In genomic region chr6:150260931-150261330, GRCh38 we compare ENCODE assay signal across 29 cellular contexts.
"Had no signal": no experiment of that assay in that cellular context is flagged by ENCODE, and none has a peak within 500 bp of the region (broad histone marks: within the 10 kb centered on the region; RNA-seq: fewer than 3 reads in every experiment).

No MANE protein-coding gene starts in this region.

- H3K4me1 Mint-ChIP-seq: stimulated activated memory B cell treated with anti-CD40 and anti-IgM and Interleukin-4, amounts not matched to agents 10 μg/mL and 1 μg/mL and 100 μg/mL, for 72 hours; stimulated activated naive B cell treated with anti-CD40 and anti-IgM and Interleukin-4, amounts not matched to agents 10 μg/mL and 1 μg/mL and 100 μg/mL, for 72 hours had no signal

- H3K9me3 Mint-ChIP-seq: stimulated activated effector memory CD8-positive, alpha-beta T cell treated with anti-CD3 and anti-CD28 coated beads, Interleukin-12 subunit alpha, Interleukin-12 subunit beta, amount 100 ng/mL, for 72 hours; stimulated activated memory B cell treated with anti-CD40 and anti-IgM and Interleukin-4, amounts not matched to agents 10 μg/mL and 1 μg/mL and 100 μg/mL, for 72 hours; stimulated activated naive B cell treated with anti-CD40 and anti-IgM and Interleukin-4, amounts not matched to agents 10 μg/mL and 1 μg/mL and 100 μg/mL, for 72 hours; stimulated activated naive CD8-positive, alpha-beta T cell treated with anti-CD3 and anti-CD28 coated beads, Interleukin-15, amount 100 ng/mL, for 72 hours; stimulated activated naive CD8-positive, alpha-beta T cell treated with anti-CD3 and anti-CD28 coated beads, Interleukin-15, Interleukin-2, amounts not matched to agents 100 ng/mL and 50 ng/mL, for 24 hours had no signal

- H3K27me3 Mint-ChIP-seq: type B pancreatic cell had no signal

- FAIRE-seq: urothelium cell line had no signal

- H3K4me3 Mint-ChIP-seq: stimulated activated effector memory CD8-positive, alpha-beta T cell treated with anti-CD3 and anti-CD28 coated beads, Interleukin-12 subunit alpha, Interleukin-12 subunit beta, amount 100 ng/mL, for 72 hours; stimulated activated memory B cell treated with anti-CD40 and anti-IgM and Interleukin-4, amounts not matched to agents 10 μg/mL and 1 μg/mL and 100 μg/mL, for 72 hours; stimulated activated naive B cell treated with anti-CD40 and anti-IgM and Interleukin-4, amounts not matched to agents 10 μg/mL and 1 μg/mL and 100 μg/mL, for 72 hours; stimulated activated naive CD8-positive, alpha-beta T cell treated with anti-CD3 and anti-CD28 coated beads, Interleukin-15, amount 100 ng/mL, for 72 hours; stimulated activated naive CD8-positive, alpha-beta T cell treated with anti-CD3 and anti-CD28 coated beads, Interleukin-15, Interleukin-2, amounts not matched to agents 100 ng/mL and 50 ng/mL, for 24 hours; type B pancreatic cell had no signal

- H3K36me3 Mint-ChIP-seq: stimulated activated effector memory CD8-positive, alpha-beta T cell treated with anti-CD3 and anti-CD28 coated beads, Interleukin-12 subunit alpha, Interleukin-12 subunit beta, amount 100 ng/mL, for 72 hours; stimulated activated memory B cell treated with anti-CD40 and anti-IgM and Interleukin-4, amounts not matched to agents 10 μg/mL and 1 μg/mL and 100 μg/mL, for 72 hours; stimulated activated naive B cell treated with anti-CD40 and anti-IgM and Interleukin-4, amounts not matched to agents 10 μg/mL and 1 μg/mL and 100 μg/mL, for 72 hours had no signal

- H3K27ac ChIP-seq: stomach, suprapubic skin, testis, thoracic aorta, thyroid gland, tibial artery, tibial nerve, transverse colon, upper lobe of left lung, upper lobe of right lung, uterus, vagina had no signal

- H3K36me3 ChIP-seq: stomach, suprapubic skin, thoracic aorta, thyroid gland, tibial artery, tibial nerve, transverse colon, upper lobe of left lung, upper lobe of right lung, uterus, vagina had no signal

- H3K27ac Mint-ChIP-seq: stimulated activated effector memory CD8-positive, alpha-beta T cell treated with anti-CD3 and anti-CD28 coated beads, Interleukin-12 subunit alpha, Interleukin-12 subunit beta, amount 100 ng/mL, for 72 hours; stimulated activated memory B cell treated with anti-CD40 and anti-IgM and Interleukin-4, amounts not matched to agents 10 μg/mL and 1 μg/mL and 100 μg/mL, for 72 hours; stimulated activated naive B cell treated with anti-CD40 and anti-IgM and Interleukin-4, amounts not matched to agents 10 μg/mL and 1 μg/mL and 100 μg/mL, for 72 hours; stimulated activated naive CD8-positive, alpha-beta T cell treated with anti-CD3 and anti-CD28 coated beads, Interleukin-15, amount 100 ng/mL, for 72 hours; stimulated activated naive CD8-positive, alpha-beta T cell treated with anti-CD3 and anti-CD28 coated beads, Interleukin-15, Interleukin-2, amounts not matched to agents 100 ng/mL and 50 ng/mL, for 24 hours; type B pancreatic cell had no signal

- H3K4me3 ChIP-seq: stomach, suprapubic skin, testis, thoracic aorta, thyroid gland, tibial artery, tibial nerve, transverse colon, upper lobe of left lung, upper lobe of right lung, uterus, vagina had no signal

- H3K9me3 ChIP-seq: stomach, suprapubic skin, testis, thoracic aorta, thyroid gland, tibial artery, tibial nerve, transverse colon, upper lobe of left lung, upper lobe of right lung, uterus, vagina had no signal

- DNase-seq: stimulated activated CD4-positive, alpha-beta T cell treated with anti-CD3 and anti-CD28 coated beads, Interleukin-2, amount 100 ng/mL, for 48 hours; stimulated activated CD4-positive, alpha-beta T cell treated with anti-CD3 and anti-CD28 coated beads, Interleukin-4, amount 100 ng/mL, for 1 hour; stimulated activated CD4-positive, alpha-beta T cell treated with anti-CD3 and anti-CD28 coated beads, Interleukin-4, amount 100 ng/mL, for 24 hours; stimulated activated CD4-positive, alpha-beta T cell treated with anti-CD3 and anti-CD28 coated beads, Interleukin-4, amount 100 ng/mL, for 4 hours; stimulated activated CD8-positive, alpha-beta memory T cell treated with anti-CD3 and anti-CD28 coated beads, Interleukin-4, amount 100 ng/mL, for 48 hours; stimulated activated naive B cell treated with anti-CD40 and anti-IgM and Interleukin-4, amounts not matched to agents 10 μg/mL and 1 μg/mL and 100 μg/mL, for 72 hours; stimulated activated naive CD4-positive, alpha-beta T cell; stimulated activated naive CD4-positive, alpha-beta T cell treated with Interleukin-2 at 50 U/mL for 16 hours; stimulated activated naive CD8-positive, alpha-beta T cell treated with anti-CD3 and anti-CD28 coated beads, Interleukin-15, amount 100 ng/mL, for 72 hours; stimulated activated naive CD8-positive, alpha-beta T cell treated with anti-CD3 and anti-CD28 coated beads, Interleukin-15, Interleukin-2, amounts not matched to agents 100 U/mL and 50 U/mL, for 24 hours; stomach; substantia nigra; testis; thyroid gland; tibial artery; transverse colon; trophoblast cell; upper lobe of left lung; upper lobe of right lung; uterus had no signal

- ATAC-seq: stimulated activated effector memory CD8-positive, alpha-beta T cell treated with anti-CD3 and anti-CD28 coated beads, Interleukin-12 subunit alpha, Interleukin-12 subunit beta, amount 100 ng/mL, for 72 hours; stimulated activated memory B cell treated with anti-CD40 and anti-IgM and Interleukin-4, amounts not matched to agents 10 μg/mL and 1 μg/mL and 100 μg/mL, for 72 hours; stimulated activated naive B cell treated with anti-CD40 and anti-IgM and Interleukin-4, amounts not matched to agents 10 μg/mL and 1 μg/mL and 100 μg/mL, for 72 hours; stimulated activated naive CD8-positive, alpha-beta T cell treated with anti-CD3 and anti-CD28 coated beads, Interleukin-15, amount 100 ng/mL, for 72 hours; stimulated activated naive CD8-positive, alpha-beta T cell treated with anti-CD3 and anti-CD28 coated beads, Interleukin-15, Interleukin-2, amounts not matched to agents 100 U/mL and 50 U/mL, for 24 hours; upper lobe of right lung had no signal

- H3K27me3 ChIP-seq: suprapubic skin, testis, thyroid gland, tibial artery, tibial nerve, transverse colon, upper lobe of left lung, upper lobe of right lung, uterus, vagina had no signal

- H3K4me1 ChIP-seq: stomach, testis, tibial artery, tibial nerve, transverse colon, upper lobe of left lung, upper lobe of right lung, uterus, vagina had no signal
